ENCODE assay signal across 8 cellular contexts in genomic region chr16:28491970-28492474, GRCh38. TPM values are rescaled to one million over a fixed set of nuclear protein-coding genes. Genes with fewer than 3 reads are reported as not detected.
DNase-seq lines count a peak whose midpoint lies in the region; TF ChIP-seq lines count a peak whose summit lies in the region.

CLN3 (minus strand) TSS chr16:28492074; CDS start chr16:28491759, 315 bp downstream.

- H3K36me3 Mint-ChIP-seq in activated naive CD4-positive, alpha-beta T cell treated with anti-CD3 and anti-CD28 coated beads, Interleukin-2, amount 10 ng/mL, durations not matched to agents 7 days and 5 days: peaks cover 42% of the 10 kb centered on the region

- CTCF ChIA-PET in activated naive CD4-positive, alpha-beta T cell treated with anti-CD3 and anti-CD28 coated beads, Interleukin-2, amount 10 ng/mL, durations not matched to agents 7 days and 5 days (lab: Charles Lee): interaction anchor here (0.6 to 0.7 kb wide), 2 partner anchors 62 to 78 kb away, joined by 3 read pairs; partner anchors contain the start of gene SGF29

- DNase-seq in GM03348 (ENCODE audit: low spot score): peak; percentile 96
- DNase-seq in HFF-Myc (ENCODE audit: extremely low read depth, low read depth): peak; percentile 94
- DNase-seq in NCI-H1048 (lab: John Stamatoyannopoulos, UW): peak; percentile 71
- DNase-seq in SK-N-MC (ENCODE audit: low read depth, low spot score): peak; percentile 90
- peak; percentile 93 for DNase-seq in activated naive CD4-positive, alpha-beta T cell treated with anti-CD3 and anti-CD28 coated beads, Interleukin-2, amount 10 ng/mL, durations not matched to agents 7 days and 5 days
- DNase-seq in germinal center (ENCODE audit: low spot score): peak; percentile 91

- H3K27me3 ChIP-seq in neutrophil: no peaks in the 10 kb centered on the region

- H3K4me3 ChIP-seq in HFF-Myc (replicated peaks; ENCODE audit: low read depth, low read length) (peak within 1 kb of the TSS; percentile 98), SK-N-MC (peak within 1 kb of the TSS; percentile 97), neutrophil (ENCODE audit: low read depth in 1 of 2, low read length in 1 of 2) (peak within 1 kb of the TSS; percentile 83 to 88)

- peaks cover 49 to 62% of the 10 kb centered on the region in 2 experiments for H3K4me1 ChIP-seq in neutrophil (ENCODE audit: control insufficient read depth in 1 of 2, insufficient read depth in 1 of 2, low read depth in 1 of 2, low read length in 1 of 2)

- H3K36me3 ChIP-seq in SK-N-MC (ENCODE audit: insufficient read depth, low read length) (peaks cover 4% of the 10 kb centered on the region; the same call in 1 of the 2 replicates), neutrophil (peaks cover 37% of the 10 kb centered on the region)

- H3K4me3 Mint-ChIP-seq in activated naive CD4-positive, alpha-beta T cell treated with anti-CD3 and anti-CD28 coated beads, Interleukin-2, amount 10 ng/mL, durations not matched to agents 7 days and 5 days: peak within 1 kb of the TSS; percentile 91

- H3K9me3 Mint-ChIP-seq in activated naive CD4-positive, alpha-beta T cell treated with anti-CD3 and anti-CD28 coated beads, Interleukin-2, amount 10 ng/mL, durations not matched to agents 7 days and 5 days: no peaks in the 10 kb centered on the region

- TF ChIP-seq CTCF in HFF-Myc (IDR thresholded peaks at IDR 0.05; ENCODE audit: low read depth, low read length, missing control alignments) (no peak), neutrophil (IDR thresholded peaks at IDR 0.05) (no peak), subcutaneous adipose tissue (IDR thresholded peaks at IDR 0.05; ENCODE audit: low read depth) (no peak)

- H3K9ac ChIP-seq in SK-N-MC (ENCODE audit: insufficient read length): peak within 1 kb of the TSS; percentile 98

- H3K4me1 Mint-ChIP-seq in activated naive CD4-positive, alpha-beta T cell treated with anti-CD3 and anti-CD28 coated beads, Interleukin-2, amount 10 ng/mL, durations not matched to agents 7 days and 5 days: peaks cover 66% of the 10 kb centered on the region

- peak within 1 kb of the TSS; percentile 100 for H3K27ac Mint-ChIP-seq in activated naive CD4-positive, alpha-beta T cell treated with anti-CD3 and anti-CD28 coated beads, Interleukin-2, amount 10 ng/mL, durations not matched to agents 7 days and 5 days

- H3K9me3 ChIP-seq in SK-N-MC (ENCODE audit: low read depth, low read length) (no peaks in the 10 kb centered on the region), neutrophil (no peaks in the 10 kb centered on the region)

- peaks cover 3% of the 10 kb centered on the region for H3K27me3 Mint-ChIP-seq in activated naive CD4-positive, alpha-beta T cell treated with anti-CD3 and anti-CD28 coated beads, Interleukin-2, amount 10 ng/mL, durations not matched to agents 7 days and 5 days

- peak within 1 kb of the TSS; percentile 97 for H3K27ac ChIP-seq in SK-N-MC
- peak within 1 kb of the TSS; percentile 100 for H3K27ac ChIP-seq in neutrophil

RNA-seq across cellular contexts. Expression of gene CLN3, which starts in this region (rescaled TPM):
- total RNA-seq in subcutaneous adipose tissue: 10 to 100 TPM; 10.6 to 34.5 (median 22.7) TPM

Comparison
In these comparisons a context has a peak if more than half of its experiments do, and no peak if none do; other contexts are left out.
1. Peak in every context shown above with its lines: DNase-seq, H3K4me3 ChIP-seq and H3K27ac ChIP-seq.